16 cellular contexts compared by ENCODE assay signal in genomic region chr3:183291511-183292031, GRCh38. TPM values are rescaled to one million over a fixed set of nuclear protein-coding genes. Genes with fewer than 3 reads are reported as not detected.
DNase-seq lines count a peak whose midpoint lies in the region; ATAC-seq and TF ChIP-seq lines count a peak whose summit lies in the region.
"Had no signal": no experiment of that assay in that cellular context is flagged by ENCODE, and none has a peak within 500 bp of the region (broad histone marks: within the 10 kb centered on the region; RNA-seq: fewer than 3 reads in every experiment).

No MANE protein-coding gene starts in this region.

- H3K4me1 Mint-ChIP-seq in Calu3 (ENCODE audit: low read depth, unreplicated experiment) (peaks cover 65% of the 10 kb centered on the region), chondrocyte (ENCODE audit: low read depth) (peaks cover 47% of the 10 kb centered on the region)
- peaks cover 13% of the 10 kb centered on the region for H3K4me1 Mint-ChIP-seq in activated CD4-positive, alpha-beta T cell treated with anti-CD3 and anti-CD28 coated beads for 36 hours

- H3K27me3 Mint-ChIP-seq in Calu3 (ENCODE audit: unreplicated experiment), result no peaks in the 10 kb centered on the region
- H3K27me3 Mint-ChIP-seq in chondrocyte (ENCODE audit: low read depth), result no peaks in the 10 kb centered on the region
- no peaks in the 10 kb centered on the region for H3K27me3 Mint-ChIP-seq in activated CD4-positive, alpha-beta T cell treated with anti-CD3 and anti-CD28 coated beads for 36 hours
- H3K27me3 Mint-ChIP-seq: activated B cell treated with CpG ODN at 0.5 μM for 24 hours, progenitor cell of endocrine pancreas had no signal

- ATAC-seq in right lobe of liver (peak; percentile 52 to 80 (median 60)), omental fat pad (ENCODE audit: low FRiP score) (no peak)
- no peak for ATAC-seq in activated CD4-positive, alpha-beta T cell treated with anti-CD3 and anti-CD28 coated beads for 36 hours
- ATAC-seq: stimulated activated naive B cell treated with anti-CD40 and anti-IgM and Interleukin-4, amounts not matched to agents 10 μg/mL and 1 μg/mL and 100 μg/mL, for 72 hours had no signal

- TF ChIP-seq CTCF in Calu3 (IDR thresholded peaks at IDR 0.05; ENCODE audit: unreplicated experiment) (no peak), chondrocyte (IDR thresholded peaks at IDR 0.05) (no peak), right lobe of liver (IDR thresholded peaks at IDR 0.05) (no peak), omental fat pad (IDR thresholded peaks at IDR 0.05) (no peak)

- no peaks in the 10 kb centered on the region for H3K36me3 ChIP-seq in right lobe of liver

- intact Hi-C loops in Calu3 (cut with micrococcal nuclease; ENCODE audit: unreplicated experiment) (no loop called here), right lobe of liver (cut with DNase I) (no loop called here)
- intact Hi-C loops in activated CD4-positive, alpha-beta T cell treated with anti-CD3 and anti-CD28 coated beads for 36 hours (cut with DNase I, micrococcal nuclease), result no loop called here

- no TSS peak for BruUV-seq in Calu3 (replicated peaks; lab: Mats Ljungman, UMichigan)

- CTCF ChIA-PET in Calu3 (lab: Charles Lee), result interaction anchor here (0.7 to 1.6 kb wide), 7 partner anchors 12 to 257 kb away, joined by 3 to 9 read pairs (median 6); no protein-coding TSS in a partner anchor
- CTCF ChIA-PET in activated CD4-positive, alpha-beta T cell treated with anti-CD3 and anti-CD28 coated beads for 36 hours (lab: Charles Lee), result interaction anchor here (0.8 to 1.4 kb wide), 4 partner anchors 11 to 91 kb away, joined by 3 to 11 read pairs (median 4); no protein-coding TSS in a partner anchor

- POLR2A ChIA-PET in activated CD4-positive, alpha-beta T cell treated with anti-CD3 and anti-CD28 coated beads for 36 hours (lab: Charles Lee), result no interaction called here

- H3K36me3 Mint-ChIP-seq in Calu3 (ENCODE audit: insufficient read depth, unreplicated experiment) (peaks cover 13% of the 10 kb centered on the region), chondrocyte (ENCODE audit: low read depth) (peaks cover 4% of the 10 kb centered on the region)
- peaks cover 6% of the 10 kb centered on the region for H3K36me3 Mint-ChIP-seq in activated CD4-positive, alpha-beta T cell treated with anti-CD3 and anti-CD28 coated beads for 36 hours (ENCODE audit: low read depth)

- H3K27ac Mint-ChIP-seq in Calu3 (ENCODE audit: unreplicated experiment), result peak overlapping the region; percentile 57
- peak overlapping the region; percentile 73 for H3K27ac Mint-ChIP-seq in chondrocyte (ENCODE audit: unreplicated experiment)
- no peak overlapping the region for H3K27ac Mint-ChIP-seq in activated CD4-positive, alpha-beta T cell treated with anti-CD3 and anti-CD28 coated beads for 36 hours
- H3K27ac Mint-ChIP-seq: activated B cell treated with CpG ODN at 0.5 μM for 24 hours; progenitor cell of endocrine pancreas; stimulated activated naive B cell treated with anti-CD40 and anti-IgM and Interleukin-4, amounts not matched to agents 10 μg/mL and 1 μg/mL and 100 μg/mL, for 72 hours had no signal

- H3K4me3 Mint-ChIP-seq in Calu3 (ENCODE audit: low read depth, unreplicated experiment) (no peak overlapping the region), chondrocyte (ENCODE audit: unreplicated experiment) (no peak overlapping the region)
- no peak overlapping the region for H3K4me3 Mint-ChIP-seq in activated CD4-positive, alpha-beta T cell treated with anti-CD3 and anti-CD28 coated beads for 36 hours
- H3K4me3 Mint-ChIP-seq: activated B cell treated with CpG ODN at 0.5 μM for 24 hours; stimulated activated naive B cell treated with anti-CD40 and anti-IgM and Interleukin-4, amounts not matched to agents 10 μg/mL and 1 μg/mL and 100 μg/mL, for 72 hours had no signal

- no peak overlapping the region for H3K4me3 ChIP-seq in right lobe of liver

- no peak overlapping the region for H3K27ac ChIP-seq in right lobe of liver

- H3K9me3 Mint-ChIP-seq in Calu3 (ENCODE audit: low read depth, unreplicated experiment) (peaks cover 2% of the 10 kb centered on the region), chondrocyte (ENCODE audit: low read depth) (peaks cover 3% of the 10 kb centered on the region)
- H3K9me3 Mint-ChIP-seq in activated CD4-positive, alpha-beta T cell treated with anti-CD3 and anti-CD28 coated beads for 36 hours (ENCODE audit: low read depth), result no peaks in the 10 kb centered on the region
- H3K9me3 Mint-ChIP-seq: activated B cell treated with CpG ODN at 0.5 μM for 24 hours had no signal

- peaks cover 0 to 14% (median 3%) of the 10 kb centered on the region in 4 donors for H3K4me1 ChIP-seq in right lobe of liver

- no peaks in the 10 kb centered on the region for H3K27me3 ChIP-seq in right lobe of liver

- 16% methylated on average over 3 of the region's 3 CpGs for WGBS in right lobe of liver (ENCODE audit: insufficient coverage, low coverage, low lambda C conversion rate, missing lambda C conversion rate)

- DNase-seq in Calu3 (no peak), NCI-H2196 treated with DMSO at 0.1 percent for 48 hours (lab: John Stamatoyannopoulos, UW; ENCODE audit: unreplicated experiment) (peak; percentile 45), chondrocyte (ENCODE audit: low spot score) (no peak), right lobe of liver (no peak), omental fat pad (ENCODE audit: low spot score) (no peak), hippocampal formation (lab: John Stamatoyannopoulos, UW) (no peak), inferior parietal cortex (ENCODE audit: extremely low spot score) (no peak)
- DNase-seq in activated CD4-positive, alpha-beta T cell treated with anti-CD3 and anti-CD28 coated beads for 36 hours, result no peak
- DNase-seq: activated B cell treated with CpG ODN at 0.5 μM for 24 hours; effector memory CD4-positive, alpha-beta T cell; MV-4-11; NCI-H526; SHP77; stimulated activated CD4-positive, alpha-beta T cell treated with anti-CD3 and anti-CD28 coated beads, Interleukin-4, amount 100 ng/mL, for 1 hour; stimulated activated naive B cell treated with anti-CD40 and anti-IgM and Interleukin-4, amounts not matched to agents 10 μg/mL and 1 μg/mL and 100 μg/mL, for 72 hours had no signal

- no peak for TF ChIP-seq POLR2A in right lobe of liver (IDR thresholded peaks at IDR 0.05)

- no peaks in the 10 kb centered on the region for H3K9me3 ChIP-seq in right lobe of liver

RNA-seq across cellular contexts. Expression of gene B3GNT5, which starts 38.5 kb away (rescaled TPM):
- 42.9 and 43.6 TPM in 2 replicates for total RNA-seq in Calu3 (2022)
- total RNA-seq in chondrocyte, result 12.3 to 21.2 TPM (median 19.9 TPM) in 3 replicates
- total RNA-seq in right lobe of liver, result 10 to 100 TPM in 2 of 6 experiments, 1 to 10 TPM in 2, under 1 TPM in 2; 0.27 to 12.5 (median 5.5) TPM
- 10 to 100 TPM in 2 of 4 donors, 1 to 10 TPM in 2; 7.9 to 42.0 (median 19.7) TPM for total RNA-seq in omental fat pad
- 10 to 100 TPM; 20.2 to 22.8 TPM for total RNA-seq in activated CD4-positive, alpha-beta T cell treated with anti-CD3 and anti-CD28 coated beads for 36 hours

Comparison
In these comparisons a context has a peak if more than half of its experiments do, and no peak if none do; other contexts are left out.
1. ATAC-seq: peak in right lobe of liver (4 of 4); none in omental fat pad (single experiment) and activated CD4-positive, alpha-beta T cell treated with anti-CD3 and anti-CD28 coated beads for 36 hours (single experiment).